ENCODE assay signal across 8 cellular contexts in the genomic region with DNA sequence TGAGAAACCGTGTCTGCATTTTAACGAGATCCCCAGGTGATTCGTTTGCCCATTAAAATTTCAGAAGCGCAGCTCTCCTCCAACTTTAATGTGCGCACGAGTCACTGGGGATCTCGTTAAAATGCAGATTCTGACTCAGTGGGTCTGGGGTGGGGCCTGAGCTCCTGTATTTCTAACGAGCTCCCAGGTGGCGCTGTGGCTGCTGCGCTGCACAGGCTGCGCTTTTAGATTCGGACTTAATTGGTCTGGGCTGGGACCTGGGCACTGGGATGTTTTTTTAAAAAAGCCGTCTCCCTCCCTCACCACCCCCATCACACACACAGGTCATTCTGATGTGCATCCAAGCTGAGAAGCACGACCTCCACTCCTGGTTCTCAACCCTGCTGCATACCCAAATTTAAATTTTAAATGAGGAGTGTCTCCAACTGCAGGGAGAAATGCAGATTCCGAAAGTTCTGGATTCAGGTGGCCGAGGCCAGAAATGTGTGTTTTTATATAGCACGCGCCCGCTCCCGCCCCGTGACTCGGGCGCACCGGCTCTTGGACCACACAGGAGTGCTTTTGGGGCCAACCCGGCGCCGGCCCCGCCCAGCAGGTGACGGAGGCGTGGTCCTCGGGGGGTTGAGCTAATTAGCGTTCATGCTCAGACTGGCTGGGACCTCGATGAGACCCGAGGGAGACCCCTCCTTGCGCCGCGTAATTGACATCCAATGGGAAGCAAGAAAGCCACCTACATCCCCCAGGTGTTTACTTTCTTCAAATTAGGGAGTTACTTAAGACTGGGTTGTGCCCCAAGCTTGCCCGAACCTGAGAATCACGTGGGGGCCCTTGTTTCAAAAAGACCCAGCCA.
A peak's percentile ranks its signal among the peaks of the same experiment; 100 is the strongest.
DNase-seq lines count a peak whose midpoint lies in the region; ATAC-seq, FAIRE-seq and TF ChIP-seq lines count a peak whose summit lies in the region.

No MANE protein-coding gene starts in this region.

- no peaks in the 10 kb centered on the region for H3K9me3 ChIP-seq in mucosa of descending colon

- POLR2A ChIA-PET in AG04449 (lab: Yijun Ruan, JAX): interaction anchor here (0.6 kb wide), 1 partner anchor 1602 kb away, joined by 3 read pairs; no protein-coding TSS in a partner anchor

- CTCF ChIA-PET in AG04449 (lab: Yijun Ruan, JAX): interaction anchor here (0.7 to 3.7 kb wide), 7 partner anchors 9 to 1442 kb away, joined by 3 to 23 read pairs (median 3); no protein-coding TSS in a partner anchor

- no peak for TF ChIP-seq POLR2A in H54 (IDR thresholded peaks at IDR 0.05; ENCODE audit: low read depth, low read length)

- H3K4me1 ChIP-seq in mucosa of descending colon (ENCODE audit: low read depth): peaks cover 24% of the 10 kb centered on the region

- TF ChIP-seq CTCF in AG04449 (IDR thresholded peaks at IDR 0.05; ENCODE audit: insufficient read depth, low read length, missing control alignments) (peak; percentile 29), mucosa of descending colon (IDR thresholded peaks at IDR 0.05) (no peak)

- intact Hi-C loops in mucosa of descending colon (cut with DNase I, micrococcal nuclease): no loop called here

- no peaks in the 10 kb centered on the region for H3K36me3 ChIP-seq in mucosa of descending colon (ENCODE audit: low read depth)

- H3K4me3 ChIP-seq in AG04449 (ENCODE audit: low read depth, low read length) (peak overlapping the region; percentile 84), mucosa of descending colon (no peak overlapping the region)

- no peak for FAIRE-seq in H54 (lab: Jason Lieb, UNC)

- no peak for DNase-seq in AG04449 (ENCODE audit: low read depth, low spot score)
- peak; percentile 67 for DNase-seq in LoVo (ENCODE audit: low spot score)
- DNase-seq in ecto neural progenitor cell (ENCODE audit: low spot score): peak; percentile 79
- peak in 2 of 3 donors; percentile 29 to 33 for DNase-seq in mucosa of descending colon
- no peak for DNase-seq in H54 (ENCODE audit: insufficient read length, low spot score)
- no peak for DNase-seq in Ammon's horn (ENCODE audit: low spot score)
- no peak for DNase-seq in activated CD4-positive, CD25-positive, alpha-beta regulatory T cell treated with anti-CD3 and anti-CD28 coated beads, Interleukin-2, amount 50 U/mL, for 72 hours
- DNase-seq in GM03348 (ENCODE audit: low spot score): no peak

- peak; percentile 45 for ATAC-seq in mucosa of descending colon

Comparison
In these comparisons a context has a peak if more than half of its experiments do, and no peak if none do; other contexts are left out.
1. DNase-seq: peak in LoVo (single experiment), ecto neural progenitor cell (single experiment) and mucosa of descending colon (2 of 3); none in AG04449 (single experiment), H54 (single experiment), Ammon's horn (single experiment), activated CD4-positive, CD25-positive, alpha-beta regulatory T cell treated with anti-CD3 and anti-CD28 coated beads, Interleukin-2, amount 50 U/mL, for 72 hours (single experiment) and GM03348 (single experiment).